In the genomic region with DNA sequence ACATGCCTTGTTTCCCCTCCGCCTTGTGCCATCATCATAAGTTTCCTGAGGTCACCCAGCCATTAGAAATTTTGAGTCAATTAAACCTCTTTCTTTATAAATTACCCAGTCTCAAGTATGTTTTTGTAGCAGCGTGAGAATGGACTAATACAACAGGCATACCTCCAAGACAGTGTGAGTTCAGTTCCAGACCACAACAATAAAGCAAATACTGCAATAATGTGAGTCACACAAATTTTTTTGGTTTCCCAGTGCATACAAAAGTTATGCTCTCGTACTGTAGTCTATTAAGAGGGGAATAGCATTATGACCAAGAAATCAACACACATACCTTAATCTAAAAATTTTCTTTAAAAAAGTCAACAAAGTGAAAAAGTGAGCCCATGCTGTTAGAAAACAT, we compare ENCODE assay signal across 27 cellular contexts.
DNase-seq lines count a peak whose midpoint lies in the region; TF ChIP-seq lines count a peak whose summit lies in the region.
"Had no signal": no experiment of that assay in that cellular context is flagged by ENCODE, and none has a peak within 500 bp of the region (broad histone marks: within the 10 kb centered on the region; RNA-seq: fewer than 3 reads in every experiment).

No MANE protein-coding gene starts in this region.

- BruUV-seq in A673 (replicated peaks; lab: Mats Ljungman, UMichigan): no TSS peak

- intact Hi-C loops in esophagus squamous epithelium (cut with DNase I): no loop called here
- intact Hi-C loops in A673 (cut with micrococcal nuclease; ENCODE audit: unreplicated experiment): no loop called here

- H3K27me3 Mint-ChIP-seq in activated naive CD8-positive, alpha-beta T cell treated with anti-CD3 and anti-CD28 coated beads for 36 hours: no peaks in the 10 kb centered on the region
- H3K27me3 Mint-ChIP-seq: activated B cell treated with CpG ODN at 0.5 μM for 24 hours; activated naive CD8-positive, alpha-beta T cell; natural killer cell treated with Interleukin-12 subunit alpha and Interleukin-12 subunit beta and Interleukin-15 and Interleukin-18, amount 100 ng/mL, for 72 hours had no signal

- H3K4me1 Mint-ChIP-seq in activated naive CD8-positive, alpha-beta T cell treated with anti-CD3 and anti-CD28 coated beads for 36 hours: no peaks in the 10 kb centered on the region
- H3K4me1 Mint-ChIP-seq: brain had no signal

- CTCF ChIA-PET in A673 (lab: Charles Lee): no interaction called here

- POLR2A ChIA-PET in A673 (lab: Charles Lee; ENCODE audit: low non-redundant PET): no interaction called here

- H3K4me3 ChIP-seq in adipocyte (ENCODE audit: low read length) (no peak overlapping the region), esophagus squamous epithelium (no peak overlapping the region), A673 (ENCODE audit: low read depth, low read length, poor library complexity, severe bottlenecking) (no peak overlapping the region)
- H3K4me3 ChIP-seq: colonic mucosa, ovary, spleen had no signal

- H3K9me3 Mint-ChIP-seq in activated naive CD8-positive, alpha-beta T cell treated with anti-CD3 and anti-CD28 coated beads for 36 hours: no peaks in the 10 kb centered on the region
- H3K9me3 Mint-ChIP-seq: effector memory CD8-positive, alpha-beta T cell; natural killer cell treated with Interleukin-12 subunit alpha and Interleukin-12 subunit beta and Interleukin-15 and Interleukin-18, amount 100 ng/mL, for 72 hours had no signal

- H3K27ac ChIP-seq in esophagus squamous epithelium (peak overlapping the region; percentile 32 to 60 (median 52)), A673 (ENCODE audit: low read depth, low read length, poor library complexity, severe bottlenecking) (no peak overlapping the region)
- H3K27ac ChIP-seq: colonic mucosa, ovary, spleen had no signal

- no peaks in the 10 kb centered on the region for H3K36me3 Mint-ChIP-seq in activated naive CD8-positive, alpha-beta T cell treated with anti-CD3 and anti-CD28 coated beads for 36 hours
- H3K36me3 Mint-ChIP-seq: activated naive CD8-positive, alpha-beta T cell; brain; CD14-positive monocyte; natural killer cell treated with Interleukin-12 subunit alpha and Interleukin-12 subunit beta and Interleukin-15 and Interleukin-18, amount 100 ng/mL, for 72 hours had no signal

- H3K9ac ChIP-seq in adipocyte (ENCODE audit: low read length): no peak overlapping the region

- H3K27ac Mint-ChIP-seq in activated naive CD8-positive, alpha-beta T cell treated with anti-CD3 and anti-CD28 coated beads for 36 hours: no peak overlapping the region
- H3K27ac Mint-ChIP-seq: activated B cell treated with CpG ODN at 0.5 μM for 24 hours; activated naive CD8-positive, alpha-beta T cell; brain; CD14-positive monocyte; effector memory CD8-positive, alpha-beta T cell; natural killer cell treated with Interleukin-12 subunit alpha and Interleukin-12 subunit beta and Interleukin-15 and Interleukin-18, amount 100 ng/mL, for 72 hours had no signal

- WGBS in esophagus squamous epithelium, 2 donors: 35 to 42% methylated on average over 3 of the region's 3 CpGs

- H3K9me3 ChIP-seq in adipocyte (ENCODE audit: control insufficient read depth, low read length): no peaks in the 10 kb centered on the region
- no peaks in the 10 kb centered on the region for H3K9me3 ChIP-seq in esophagus squamous epithelium
- H3K9me3 ChIP-seq in A673 (ENCODE audit: low read depth, low read length, poor library complexity, severe bottlenecking): no peaks in the 10 kb centered on the region
- H3K9me3 ChIP-seq: colonic mucosa, ovary had no signal

- no peak for TF ChIP-seq POLR2A in esophagus squamous epithelium (IDR thresholded peaks at IDR 0.05)

- H3K36me3 ChIP-seq in adipocyte (ENCODE audit: control insufficient read depth, insufficient read depth, low read length, severe bottlenecking) (no peaks in the 10 kb centered on the region), esophagus squamous epithelium (no peaks in the 10 kb centered on the region), A673 (ENCODE audit: insufficient read depth, low read length, poor library complexity, severe bottlenecking) (no peaks in the 10 kb centered on the region)
- H3K36me3 ChIP-seq: colonic mucosa, ovary, spleen had no signal

- H3K4me3 Mint-ChIP-seq in activated naive CD8-positive, alpha-beta T cell treated with anti-CD3 and anti-CD28 coated beads for 36 hours: no peak overlapping the region
- H3K4me3 Mint-ChIP-seq: activated B cell treated with CpG ODN at 0.5 μM for 24 hours; activated naive CD8-positive, alpha-beta T cell; brain; CD14-positive monocyte; effector memory CD8-positive, alpha-beta T cell; natural killer cell treated with Interleukin-12 subunit alpha and Interleukin-12 subunit beta and Interleukin-15 and Interleukin-18, amount 100 ng/mL, for 72 hours had no signal

- H3K27me3 ChIP-seq in adipocyte (replicated peaks; ENCODE audit: control insufficient read depth, insufficient read depth, low read length) (no peaks in the 10 kb centered on the region), esophagus squamous epithelium (no peaks in the 10 kb centered on the region), A673 (replicated peaks; ENCODE audit: insufficient read depth, low read depth, low read length, poor library complexity) (no peaks in the 10 kb centered on the region)
- H3K27me3 ChIP-seq: colonic mucosa, ovary, spleen had no signal

- DNase-seq in GM04504 (ENCODE audit: low read depth) (peak; percentile 0), adipocyte (ENCODE audit: low read depth) (peak; percentile 66), esophagus squamous epithelium (lab: John Stamatoyannopoulos, UW) (no peak), non-pigmented ciliary epithelial cell (ENCODE audit: low read depth) (peak; percentile 6), NCI-H2107 treated with DMSO at 0.1 percent for 48 hours (lab: John Stamatoyannopoulos, UW; ENCODE audit: unreplicated experiment) (no peak), T-helper 1 cell (no peak), A673 (ENCODE audit: low spot score) (no peak)
- DNase-seq in activated naive CD8-positive, alpha-beta T cell treated with anti-CD3 and anti-CD28 coated beads for 36 hours: no peak
- DNase-seq: activated B cell treated with CpG ODN at 0.5 μM for 24 hours; activated CD4-positive, alpha-beta T cell treated with anti-CD3 and anti-CD28 coated beads, Interleukin-2, amount 50 U/mL, for 4 hours; colonic mucosa; effector memory CD8-positive, alpha-beta T cell; foreskin fibroblast; HCEC 1CT; IMR-90; left ventricle myocardium superior; NCI-H1417; NCI-H446 treated with DMSO at 0.1 percent for 48 hours; ovary; Right ventricle myocardium superior; spleen; stimulated activated CD4-positive, alpha-beta T cell treated with anti-CD3 and anti-CD28 coated beads, Interleukin-4, amount 100 ng/mL, for 24 hours; stimulated activated naive CD4-positive, alpha-beta T cell treated with Interleukin-2 at 50 U/mL for 16 hours had no signal

- H3K4me1 ChIP-seq in adipocyte (ENCODE audit: control insufficient read depth, insufficient read depth, low read length): no peaks in the 10 kb centered on the region
- peaks cover 2 to 33% (median 6%) of the 10 kb centered on the region in 3 donors for H3K4me1 ChIP-seq in esophagus squamous epithelium
- H3K4me1 ChIP-seq in A673 (ENCODE audit: insufficient read depth, low read length, poor library complexity, severe bottlenecking): no peaks in the 10 kb centered on the region
- H3K4me1 ChIP-seq: colonic mucosa, spleen had no signal

- TF ChIP-seq CTCF in esophagus squamous epithelium (IDR thresholded peaks at IDR 0.05) (no peak), A673 (conservative IDR thresholded peaks at IDR 0.05; ENCODE audit: low read depth, low read length) (no peak)

Comparison
In these comparisons a context has a peak if more than half of its experiments do, and no peak if none do; other contexts are left out.
1. DNase-seq: peak in GM04504 (single experiment), adipocyte (single experiment) and non-pigmented ciliary epithelial cell (single experiment); none in esophagus squamous epithelium (single experiment), NCI-H2107 treated with DMSO at 0.1 percent for 48 hours (single experiment), T-helper 1 cell (0 of 5), A673 (single experiment) and activated naive CD8-positive, alpha-beta T cell treated with anti-CD3 and anti-CD28 coated beads for 36 hours (single experiment).